ENCODE assay signal across 8 cellular contexts in genomic region chr9:104969116-104969515, GRCh38. TPM values are rescaled to one million over a fixed set of nuclear protein-coding genes. Genes with fewer than 3 reads are reported as not detected.
DNase-seq lines count a peak whose midpoint lies in the region.

No MANE protein-coding gene starts in this region.

- H3K4me3 Mint-ChIP-seq in activated T-helper 2 cell treated with anti-CD3 and anti-CD28 coated beads, Interferon-gamma antibody, Interleukin-2, Interleukin-4, amounts not matched to agents 10 μg/mL and 5 μg/mL and 100 μg/mL, durations not matched to agents 14 hours and 24 hours and 36 hours (ENCODE audit: low read depth): peak overlapping the region; percentile 83

- H3K27ac ChIP-seq in HUES6 (ENCODE audit: low read depth, low read length): no peak overlapping the region

- H3K9me3 ChIP-seq in HUES6 (ENCODE audit: control insufficient read depth, insufficient read depth, low read depth, low read length): no peaks in the 10 kb centered on the region
- H3K9me3 ChIP-seq in iPS-15b (ENCODE audit: control insufficient read depth, insufficient read depth, low read length): no peaks in the 10 kb centered on the region
- H3K9me3 ChIP-seq in skeletal muscle satellite cell (replicated peaks; ENCODE audit: low read length): no peaks in the 10 kb centered on the region

- H3K27ac Mint-ChIP-seq in activated T-helper 2 cell treated with anti-CD3 and anti-CD28 coated beads, Interferon-gamma antibody, Interleukin-2, Interleukin-4, amounts not matched to agents 10 μg/mL and 5 μg/mL and 100 μg/mL, durations not matched to agents 14 hours and 24 hours and 36 hours: no peak overlapping the region

- no peak overlapping the region for H3K9ac ChIP-seq in HUES6 (ENCODE audit: low read length)
- no peak overlapping the region for H3K9ac ChIP-seq in iPS-15b (ENCODE audit: low read depth, low read length)
- H3K9ac ChIP-seq in skeletal muscle satellite cell (ENCODE audit: low read depth, low read length): no peak overlapping the region

- H3K27me3 Mint-ChIP-seq in activated T-helper 2 cell treated with anti-CD3 and anti-CD28 coated beads, Interferon-gamma antibody, Interleukin-2, Interleukin-4, amounts not matched to agents 10 μg/mL and 5 μg/mL and 100 μg/mL, durations not matched to agents 14 hours and 24 hours and 36 hours (ENCODE audit: low read depth): peaks cover 32% of the 10 kb centered on the region

- peaks cover 10% of the 10 kb centered on the region for H3K4me1 Mint-ChIP-seq in activated T-helper 2 cell treated with anti-CD3 and anti-CD28 coated beads, Interferon-gamma antibody, Interleukin-2, Interleukin-4, amounts not matched to agents 10 μg/mL and 5 μg/mL and 100 μg/mL, durations not matched to agents 14 hours and 24 hours and 36 hours (ENCODE audit: low read depth)

- intact Hi-C loops in activated T-helper 2 cell treated with anti-CD3 and anti-CD28 coated beads, Interferon-gamma antibody, Interleukin-2, Interleukin-4, amounts not matched to agents 10 μg/mL and 5 μg/mL and 100 μg/mL, durations not matched to agents 14 hours and 24 hours and 36 hours (cut with micrococcal nuclease): loop anchor here (2.0 kb wide), 1 partner anchor 22 kb away; no protein-coding TSS in a partner anchor

- no peak for DNase-seq in activated T-helper 2 cell treated with anti-CD3 and anti-CD28 coated beads, Interferon-gamma antibody, Interleukin-2, Interleukin-4, amounts not matched to agents 10 μg/mL and 5 μg/mL and 100 μg/mL, durations not matched to agents 14 hours and 24 hours and 36 hours (ENCODE audit: low spot score)
- no peak for DNase-seq in NCI-H2227 treated with DMSO at 0.1 percent for 48 hours (lab: John Stamatoyannopoulos, UW)
- DNase-seq in UCSD-AML1 (lab: John Stamatoyannopoulos, UW; ENCODE audit: unreplicated experiment): no peak
- DNase-seq in effector CD4-positive, alpha-beta T cell: no peak
- DNase-seq in NCI-H1105 treated with DMSO at 0.1 percent for 48 hours (lab: John Stamatoyannopoulos, UW): no peak

- H3K4me1 ChIP-seq in HUES6 (ENCODE audit: control insufficient read depth, insufficient read depth, low read length) (peaks cover 16% of the 10 kb centered on the region), iPS-15b (ENCODE audit: control insufficient read depth, insufficient read depth, low read length) (peaks cover 8% of the 10 kb centered on the region), skeletal muscle satellite cell (ENCODE audit: control insufficient read depth, insufficient read depth, low read length) (peaks cover 17% of the 10 kb centered on the region)

- H3K36me3 Mint-ChIP-seq in activated T-helper 2 cell treated with anti-CD3 and anti-CD28 coated beads, Interferon-gamma antibody, Interleukin-2, Interleukin-4, amounts not matched to agents 10 μg/mL and 5 μg/mL and 100 μg/mL, durations not matched to agents 14 hours and 24 hours and 36 hours (ENCODE audit: low read depth): no peaks in the 10 kb centered on the region

- H3K4me2 ChIP-seq in skeletal muscle satellite cell (ENCODE audit: low read length): peak overlapping the region; percentile 93

- H3K9me3 Mint-ChIP-seq in activated T-helper 2 cell treated with anti-CD3 and anti-CD28 coated beads, Interferon-gamma antibody, Interleukin-2, Interleukin-4, amounts not matched to agents 10 μg/mL and 5 μg/mL and 100 μg/mL, durations not matched to agents 14 hours and 24 hours and 36 hours: no peaks in the 10 kb centered on the region

- H3K36me3 ChIP-seq in HUES6 (ENCODE audit: control insufficient read depth, insufficient read depth, low read length) (no peaks in the 10 kb centered on the region), iPS-15b (ENCODE audit: control insufficient read depth, insufficient read depth, low read length) (no peaks in the 10 kb centered on the region), skeletal muscle satellite cell (ENCODE audit: insufficient read depth, low read length) (no peaks in the 10 kb centered on the region)

- H3K4me3 ChIP-seq in HUES6 (ENCODE audit: low read depth, low read length): peak overlapping the region; percentile 89
- H3K4me3 ChIP-seq in iPS-15b (ENCODE audit: low read depth, low read length): peak overlapping the region; percentile 90
- peak overlapping the region; percentile 95 for H3K4me3 ChIP-seq in skeletal muscle satellite cell (ENCODE audit: low read length)

- H3K27me3 ChIP-seq in HUES6 (ENCODE audit: control insufficient read depth, insufficient read depth, low read length) (no peaks in the 10 kb centered on the region), iPS-15b (ENCODE audit: control insufficient read depth, insufficient read depth, low read length) (no peaks in the 10 kb centered on the region), skeletal muscle satellite cell (ENCODE audit: control insufficient read depth, insufficient read depth, low read length) (no peaks in the 10 kb centered on the region)

RNA-seq across cellular contexts. Expression of gene ABCA1, which starts 41.2 kb away (rescaled TPM):
- total RNA-seq in activated T-helper 2 cell treated with anti-CD3 and anti-CD28 coated beads, Interferon-gamma antibody, Interleukin-2, Interleukin-4, amounts not matched to agents 10 μg/mL and 5 μg/mL and 100 μg/mL, durations not matched to agents 14 hours and 24 hours and 36 hours: 0.14 TPM in 1 of 2 replicates, not detected in the other
- total RNA-seq in skeletal muscle satellite cell (2012; rRNA removed): 41.9 and 107 TPM in 2 replicates
